8 cellular contexts compared by ENCODE assay signal in the genomic region with DNA sequence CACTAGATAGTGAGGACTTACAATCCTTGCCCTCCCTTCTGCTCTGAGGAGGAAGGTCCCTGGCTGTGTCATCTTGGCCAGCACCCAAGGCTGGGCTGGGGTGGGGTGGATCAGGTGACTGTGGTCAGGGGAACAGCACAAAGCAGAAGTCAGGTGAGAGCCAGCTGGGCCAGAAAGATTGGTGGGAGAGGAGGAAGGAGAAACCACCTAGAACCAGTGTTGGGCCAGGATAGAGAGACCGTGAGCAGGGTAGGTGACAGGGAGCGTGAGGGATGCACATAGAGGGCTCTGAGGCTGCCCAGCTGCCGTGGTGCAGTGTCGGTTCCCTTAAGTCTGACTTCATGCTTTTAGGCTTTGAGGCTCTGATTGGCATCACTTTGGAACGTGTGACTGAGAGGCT. TPM values are rescaled to one million over a fixed set of nuclear protein-coding genes. Genes with fewer than 3 reads are reported as not detected.
DNase-seq lines count a peak whose midpoint lies in the region; ATAC-seq and TF ChIP-seq lines count a peak whose summit lies in the region.

No MANE protein-coding gene starts in this region.

- CTCF ChIA-PET in activated CD8-positive, alpha-beta T cell treated with anti-CD3 and anti-CD28 coated beads for 36 hours (lab: Charles Lee), result interaction anchor here (1.2 to 1.6 kb wide), 3 partner anchors 14 to 88 kb away, joined by 4 to 5 read pairs (median 4); no protein-coding TSS in a partner anchor

- DNase-seq in AG10803 (ENCODE audit: low read depth) (peak; percentile 12), HT1080 (ENCODE audit: low read depth) (peak; percentile 72), mucosa of gallbladder (ENCODE audit: low spot score) (peak; percentile 71), coronary artery (ENCODE audit: low spot score) (no peak), NCI-H1417 (lab: John Stamatoyannopoulos, UW) (no peak)
- DNase-seq in activated CD8-positive, alpha-beta T cell treated with anti-CD3 and anti-CD28 coated beads for 36 hours, result peak; percentile 42
- DNase-seq in stimulated activated naive CD4-positive, alpha-beta T cell (lab: John Stamatoyannopoulos, UW), result no peak

- POLR2A ChIA-PET in activated CD8-positive, alpha-beta T cell treated with anti-CD3 and anti-CD28 coated beads for 36 hours (lab: Charles Lee), result interaction anchor here (3.7 kb wide), 1 partner anchor 22 kb away, joined by 19 read pairs; a partner anchor contains a TSS

- peaks cover 23% of the 10 kb centered on the region for H3K4me1 Mint-ChIP-seq in activated CD8-positive, alpha-beta T cell treated with anti-CD3 and anti-CD28 coated beads for 36 hours (ENCODE audit: low read depth)

- intact Hi-C loops in activated CD8-positive, alpha-beta T cell treated with anti-CD3 and anti-CD28 coated beads for 36 hours (cut with micrococcal nuclease), result no loop called here

- H3K4me3 Mint-ChIP-seq in activated CD8-positive, alpha-beta T cell treated with anti-CD3 and anti-CD28 coated beads for 36 hours, result no peak overlapping the region

- H3K4me3 ChIP-seq in AG10803 (ENCODE audit: low read length) (no peak overlapping the region), coronary artery (no peak overlapping the region)

- H3K9me3 Mint-ChIP-seq in activated CD8-positive, alpha-beta T cell treated with anti-CD3 and anti-CD28 coated beads for 36 hours, result no peaks in the 10 kb centered on the region

- no peaks in the 10 kb centered on the region for H3K27me3 Mint-ChIP-seq in activated CD8-positive, alpha-beta T cell treated with anti-CD3 and anti-CD28 coated beads for 36 hours

- TF ChIP-seq CTCF in AG10803 (conservative IDR thresholded peaks at IDR 0.05; ENCODE audit: low read length) (no peak), coronary artery (IDR thresholded peaks at IDR 0.05) (no peak)
- no peak for TF ChIP-seq CTCF in activated CD8-positive, alpha-beta T cell treated with anti-CD3 and anti-CD28 coated beads for 36 hours (IDR thresholded peaks at IDR 0.05)

- peak overlapping the region in 1 of 2 donors; percentile 65 for H3K27ac ChIP-seq in coronary artery

- peak; percentile 86 for ATAC-seq in GM18868 (IDR thresholded peaks at IDR 0.05; ENCODE audit: unreplicated experiment)
- ATAC-seq in activated CD8-positive, alpha-beta T cell treated with anti-CD3 and anti-CD28 coated beads for 36 hours, result peak; percentile 47

- no peaks in the 10 kb centered on the region for H3K36me3 Mint-ChIP-seq in activated CD8-positive, alpha-beta T cell treated with anti-CD3 and anti-CD28 coated beads for 36 hours (ENCODE audit: low read depth)

- no peak overlapping the region for H3K27ac Mint-ChIP-seq in activated CD8-positive, alpha-beta T cell treated with anti-CD3 and anti-CD28 coated beads for 36 hours

RNA-seq across cellular contexts. Expression of a gene that starts 22.7 kb away (rescaled TPM):
- 4.4 and 5.4 TPM in 2 replicates for total RNA-seq in HT1080 (2014; rRNA removed; shearing (Covaris generic))
- polyA plus RNA-seq in HT1080 (2015; cell fraction: cytosol; rRNA removed), result 12.9 and 13.3 TPM in 2 replicates
- polyA plus RNA-seq in HT1080 (2015; cell fraction: nucleus; rRNA removed), result 8.4 and 17.5 TPM in 2 replicates
- total RNA-seq in activated CD8-positive, alpha-beta T cell treated with anti-CD3 and anti-CD28 coated beads for 36 hours, result 1 to 10 TPM; 4.2 to 4.7 TPM
- 9.6 TPM for total RNA-seq in mucosa of gallbladder

Comparison
In these comparisons a context has a peak if more than half of its experiments do, and no peak if none do; other contexts are left out.
1. DNase-seq: peak in AG10803 (single experiment), HT1080 (single experiment), activated CD8-positive, alpha-beta T cell treated with anti-CD3 and anti-CD28 coated beads for 36 hours (single experiment) and mucosa of gallbladder (single experiment); none in coronary artery (single experiment), NCI-H1417 (0 of 3) and stimulated activated naive CD4-positive, alpha-beta T cell (0 of 6).